In genomic region chr1:65056866-65057265, GRCh38 we compare ENCODE assay signal across 26 cellular contexts.
"Had no signal": no experiment of that assay in that cellular context is flagged by ENCODE, and none has a peak within 500 bp of the region (broad histone marks: within the 10 kb centered on the region; RNA-seq: fewer than 3 reads in every experiment).

No MANE protein-coding gene starts in this region.

- H3K4me3 ChIP-seq: coronary artery, gastroesophageal sphincter, neural progenitor cell, prostate gland, sigmoid colon, SK-N-MC, thyroid gland had no signal

- H3K4me1 Mint-ChIP-seq: neural progenitor cell had no signal

- DNase-seq: activated CD4-positive, alpha-beta memory T cell treated with anti-CD3 and anti-CD28 coated beads for 36 hours; activated CD4-positive, alpha-beta T cell treated with anti-CD3 and anti-CD28 coated beads for 36 hours; activated CD8-positive, alpha-beta memory T cell treated with anti-CD3 and anti-CD28 coated beads, Interleukin-2, amount 10 ng/mL, durations not matched to agents 7 days and 5 days; activated naive CD4-positive, alpha-beta T cell; activated T-cell treated with anti-CD3 and anti-CD28 coated beads, Interleukin-2, amount 50 U/mL, for 1 hour; aorta; brain microvascular endothelial cell; effector CD4-positive, alpha-beta T cell; hippocampal formation; left cardiac atrium; mammary epithelial cell; naive B cell; sigmoid colon; spleen; stimulated activated CD4-positive, alpha-beta T cell treated with anti-CD3 and anti-CD28 coated beads, Interleukin-4, amount 100 ng/mL, for 4 hours; thyroid gland had no signal

- H3K27ac Mint-ChIP-seq: activated CD4-positive, alpha-beta memory T cell treated with anti-CD3 and anti-CD28 coated beads for 36 hours; activated CD4-positive, alpha-beta T cell treated with anti-CD3 and anti-CD28 coated beads for 36 hours; activated CD8-positive, alpha-beta memory T cell treated with anti-CD3 and anti-CD28 coated beads, Interleukin-2, amount 10 ng/mL, durations not matched to agents 7 days and 5 days; activated T-helper 17 cell treated with anti-CD3 and anti-CD28 coated beads, Interleukin-2, amount 50 U/mL, for 72 hours; neural progenitor cell; stimulated activated memory B cell treated with anti-CD40 and anti-IgM and Interleukin-4, amounts not matched to agents 10 μg/mL and 1 μg/mL and 100 μg/mL, for 72 hours; T-helper 2 cell treated with Interferon-gamma antibody and Interleukin-4, amounts not matched to agents 5 μg/mL and 100 μg/mL, for 36 hours had no signal

- H3K4me3 Mint-ChIP-seq: activated CD4-positive, alpha-beta memory T cell treated with anti-CD3 and anti-CD28 coated beads for 36 hours; activated CD4-positive, alpha-beta T cell treated with anti-CD3 and anti-CD28 coated beads for 36 hours; activated CD8-positive, alpha-beta memory T cell treated with anti-CD3 and anti-CD28 coated beads, Interleukin-2, amount 10 ng/mL, durations not matched to agents 7 days and 5 days; activated T-helper 17 cell treated with anti-CD3 and anti-CD28 coated beads, Interleukin-2, amount 50 U/mL, for 72 hours; central memory CD8-positive, alpha-beta T cell; naive B cell; neural progenitor cell; stimulated activated memory B cell treated with anti-CD40 and anti-IgM and Interleukin-4, amounts not matched to agents 10 μg/mL and 1 μg/mL and 100 μg/mL, for 72 hours; T-helper 2 cell treated with Interferon-gamma antibody and Interleukin-4, amounts not matched to agents 5 μg/mL and 100 μg/mL, for 36 hours had no signal

- ATAC-seq: activated CD4-positive, alpha-beta T cell treated with anti-CD3 and anti-CD28 coated beads for 36 hours; activated CD8-positive, alpha-beta memory T cell treated with anti-CD3 and anti-CD28 coated beads, Interleukin-2, amount 10 ng/mL, durations not matched to agents 7 days and 5 days; activated T-helper 17 cell treated with anti-CD3 and anti-CD28 coated beads, Interleukin-2, amount 50 U/mL, for 72 hours; esophagus mucosa had no signal

- H3K9me3 Mint-ChIP-seq: activated CD4-positive, alpha-beta memory T cell treated with anti-CD3 and anti-CD28 coated beads for 36 hours; activated T-helper 17 cell treated with anti-CD3 and anti-CD28 coated beads, Interleukin-2, amount 50 U/mL, for 72 hours; central memory CD8-positive, alpha-beta T cell; naive B cell; neural progenitor cell; stimulated activated memory B cell treated with anti-CD40 and anti-IgM and Interleukin-4, amounts not matched to agents 10 μg/mL and 1 μg/mL and 100 μg/mL, for 72 hours; T-helper 2 cell treated with Interferon-gamma antibody and Interleukin-4, amounts not matched to agents 5 μg/mL and 100 μg/mL, for 36 hours had no signal

- H3K27me3 Mint-ChIP-seq: activated CD4-positive, alpha-beta memory T cell treated with anti-CD3 and anti-CD28 coated beads for 36 hours; activated CD4-positive, alpha-beta T cell treated with anti-CD3 and anti-CD28 coated beads for 36 hours; activated CD8-positive, alpha-beta memory T cell treated with anti-CD3 and anti-CD28 coated beads, Interleukin-2, amount 10 ng/mL, durations not matched to agents 7 days and 5 days; activated T-helper 17 cell treated with anti-CD3 and anti-CD28 coated beads, Interleukin-2, amount 50 U/mL, for 72 hours; central memory CD8-positive, alpha-beta T cell; naive B cell; stimulated activated memory B cell treated with anti-CD40 and anti-IgM and Interleukin-4, amounts not matched to agents 10 μg/mL and 1 μg/mL and 100 μg/mL, for 72 hours had no signal
